ENCODE assay signal across 23 cellular contexts in genomic region chr4:58711039-58711438, GRCh38.
"Had no signal": no experiment of that assay in that cellular context is flagged by ENCODE, and none has a peak within 500 bp of the region (broad histone marks: within the 10 kb centered on the region; RNA-seq: fewer than 3 reads in every experiment).

No MANE protein-coding gene starts in this region.

- H3K36me3 ChIP-seq: colonic mucosa, esophagus muscularis mucosa, esophagus squamous epithelium, gastrocnemius medialis, gastroesophageal sphincter, heart left ventricle, heart right ventricle had no signal

- H3K27me3 ChIP-seq: colonic mucosa, dorsolateral prefrontal cortex, esophagus muscularis mucosa, esophagus squamous epithelium, foreskin keratinocyte, gastrocnemius medialis, gastroesophageal sphincter, heart left ventricle, heart right ventricle had no signal

- H3K9me3 ChIP-seq: colonic mucosa, esophagus muscularis mucosa, esophagus squamous epithelium, gastrocnemius medialis, gastroesophageal sphincter had no signal

- DNase-seq: colonic mucosa; cortex of kidney; dermis blood vessel endothelial cell; dorsolateral prefrontal cortex; effector CD4-positive, alpha-beta T cell; effector CD8-positive, alpha-beta T cell; effector memory CD4-positive, alpha-beta T cell; effector memory CD8-positive, alpha-beta T cell; endodermal cell; erythroblast; esophagus squamous epithelium; foreskin fibroblast; foreskin keratinocyte; foreskin melanocyte; gastrocnemius medialis; glutamatergic neuron; head of caudate nucleus; heart left ventricle; heart right ventricle had no signal

- H3K4me3 ChIP-seq: colonic mucosa, coronary artery, dorsolateral prefrontal cortex, esophagus muscularis mucosa, esophagus squamous epithelium, gastrocnemius medialis, gastroesophageal sphincter, heart left ventricle, heart right ventricle had no signal

- H3K27ac ChIP-seq: colonic mucosa, coronary artery, dorsolateral prefrontal cortex, epithelial cell of prostate, esophagus muscularis mucosa, esophagus squamous epithelium, foreskin keratinocyte, gastrocnemius medialis, gastroesophageal sphincter, heart left ventricle, heart right ventricle had no signal
